In the genomic region with DNA sequence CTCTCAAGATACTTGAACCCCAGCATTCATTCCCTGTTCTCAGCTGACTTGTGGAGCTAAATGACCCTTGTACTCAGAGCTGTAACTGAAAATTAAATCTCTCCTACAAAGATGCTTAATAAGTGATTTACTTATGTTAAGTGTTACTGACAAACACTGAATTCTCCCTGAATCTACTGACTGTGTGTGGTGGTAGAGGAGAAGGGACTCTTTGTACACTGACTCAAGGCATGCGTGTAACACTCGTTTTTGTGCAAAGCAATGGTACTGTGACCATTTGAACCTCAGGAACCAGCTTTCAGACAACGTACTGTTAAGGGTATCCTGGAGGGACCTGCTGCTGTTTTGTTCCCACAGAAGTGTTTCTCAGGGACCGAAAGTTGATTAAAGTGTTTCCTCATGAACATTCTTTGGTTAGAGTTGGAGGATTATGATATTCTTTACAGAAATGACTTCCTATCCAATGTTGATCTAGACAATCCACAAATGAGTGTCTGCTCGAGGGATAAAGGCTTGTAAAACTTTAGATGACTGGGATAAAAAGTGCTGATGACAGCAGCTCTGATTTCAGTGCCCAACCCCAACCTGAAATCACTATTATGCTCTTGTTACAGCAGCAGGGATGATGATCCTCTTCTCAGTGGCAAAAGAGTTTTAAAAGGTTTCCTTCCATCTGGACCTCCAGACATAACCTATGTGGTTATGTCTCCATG, we compare ENCODE assay signal across 12 cellular contexts. TPM values are rescaled to one million over a fixed set of nuclear protein-coding genes. Genes with fewer than 3 reads are reported as not detected.
DNase-seq lines count a peak whose midpoint lies in the region; ATAC-seq and TF ChIP-seq lines count a peak whose summit lies in the region.
"Had no signal": no experiment of that assay in that cellular context is flagged by ENCODE, and none has a peak within 500 bp of the region (broad histone marks: within the 10 kb centered on the region; RNA-seq: fewer than 3 reads in every experiment).

No MANE protein-coding gene starts in this region.

- peak; percentile 20 for DNase-seq in SK-MEL-5 (ENCODE audit: low read depth, low spot score)
- DNase-seq in fibroblast of villous mesenchyme (ENCODE audit: low read depth) = peak; percentile 59
- DNase-seq in psoas muscle = no peak
- DNase-seq in T1000 (lab: John Stamatoyannopoulos, UW) = no peak
- DNase-seq in GM03348 (ENCODE audit: low spot score) = no peak
- DNase-seq: activated CD4-positive, alpha-beta T cell treated with anti-CD3 and anti-CD28 coated beads for 4 hours; DMS79 treated with DMSO at 0.1 percent for 48 hours; NCI-H2107; T-helper 1 cell had no signal

- peak overlapping the region; percentile 30; the same call in 1 of the 2 replicates for H3K4me3 ChIP-seq in BLaER1
- no peak overlapping the region for H3K4me3 ChIP-seq in fibroblast of villous mesenchyme (ENCODE audit: low read depth, low read length)
- no peak overlapping the region for H3K4me3 ChIP-seq in psoas muscle

- 30 to 36% (median 31%) methylated on average over 5 of the region's 5 CpGs for WGBS in psoas muscle, 3 donors

- H3K9me3 ChIP-seq in BLaER1 (no peaks in the 10 kb centered on the region), psoas muscle (no peaks in the 10 kb centered on the region)

- H3K4me2 ChIP-seq in BLaER1 = peak overlapping the region; percentile 81

- peaks cover 33% of the 10 kb centered on the region for H4K20me1 ChIP-seq in BLaER1

- H3K27ac ChIP-seq in BLaER1 (peak overlapping the region; percentile 62), psoas muscle (peak overlapping the region; percentile 24)

- TF ChIP-seq CTCF in fibroblast of villous mesenchyme (IDR thresholded peaks at IDR 0.05; ENCODE audit: insufficient read depth, low read depth, low read length) (no peak), psoas muscle (IDR thresholded peaks at IDR 0.05) (no peak)

- in situ Hi-C loops in SK-MEL-5 (cut with HindIII; ENCODE audit: low pct_unique_long_range_greater_than_20kb, low sequenced_read_pairs) = no loop called here

- peak overlapping the region; percentile 53 for H3K9ac ChIP-seq in BLaER1

- ATAC-seq in psoas muscle (no peak), HG03469 (IDR thresholded peaks at IDR 0.05; ENCODE audit: unreplicated experiment) (no peak), HG03025 (IDR thresholded peaks at IDR 0.05; ENCODE audit: low FRiP score, unreplicated experiment) (no peak)

- H3K36me3 ChIP-seq in BLaER1 (peaks cover 26% of the 10 kb centered on the region; the same call in 1 of the 2 replicates), psoas muscle (ENCODE audit: insufficient read depth in 1 of 2, low read depth in 1 of 2) (no peaks in the 10 kb centered on the region)

- H3K27me3 ChIP-seq in BLaER1 = no peaks in the 10 kb centered on the region
- H3K27me3 ChIP-seq in psoas muscle (ENCODE audit: insufficient read depth in 3 of 3, low read length in 2 of 3) = no peaks in the 10 kb centered on the region

- H3K4me1 ChIP-seq in BLaER1 = peaks cover 99% of the 10 kb centered on the region
- peaks cover 12% of the 10 kb centered on the region for H3K4me1 ChIP-seq in psoas muscle

- intact Hi-C loops in psoas muscle (cut with DNase I) = no loop called here

RNA-seq across cellular contexts. Expression of gene RGL1, which starts 12.8 kb away (rescaled TPM):
- total RNA-seq in SK-MEL-5 (2014; rRNA removed; shearing (Covaris generic)) = 5.9 and 6.0 TPM in 2 replicates
- polyA plus RNA-seq in SK-MEL-5 (2015; cell fraction: cytosol; rRNA removed) = 2.6 and 3.7 TPM in 2 replicates
- 3.0 and 4.4 TPM in 2 replicates for polyA plus RNA-seq in SK-MEL-5 (2015; cell fraction: nucleus; rRNA removed)
- total RNA-seq in fibroblast of villous mesenchyme = 33.2 and 44.1 TPM in 2 replicates
- total RNA-seq in psoas muscle = 1 to 10 TPM; 3.9 to 6.8 (median 5.2) TPM
- 1 to 10 TPM in 2 of 3 donors, under 1 TPM in 1; 0.93 to 1.3 (median 1.3) TPM for polyA plus RNA-seq in psoas muscle

Comparison
In these comparisons a context has a peak if more than half of its experiments do, and no peak if none do; other contexts are left out.
1. DNase-seq: peak in SK-MEL-5 (single experiment) and fibroblast of villous mesenchyme (single experiment); none in psoas muscle (0 of 2), T1000 (single experiment) and GM03348 (single experiment).